ENCODE assay signal across 23 cellular contexts in the genomic region with DNA sequence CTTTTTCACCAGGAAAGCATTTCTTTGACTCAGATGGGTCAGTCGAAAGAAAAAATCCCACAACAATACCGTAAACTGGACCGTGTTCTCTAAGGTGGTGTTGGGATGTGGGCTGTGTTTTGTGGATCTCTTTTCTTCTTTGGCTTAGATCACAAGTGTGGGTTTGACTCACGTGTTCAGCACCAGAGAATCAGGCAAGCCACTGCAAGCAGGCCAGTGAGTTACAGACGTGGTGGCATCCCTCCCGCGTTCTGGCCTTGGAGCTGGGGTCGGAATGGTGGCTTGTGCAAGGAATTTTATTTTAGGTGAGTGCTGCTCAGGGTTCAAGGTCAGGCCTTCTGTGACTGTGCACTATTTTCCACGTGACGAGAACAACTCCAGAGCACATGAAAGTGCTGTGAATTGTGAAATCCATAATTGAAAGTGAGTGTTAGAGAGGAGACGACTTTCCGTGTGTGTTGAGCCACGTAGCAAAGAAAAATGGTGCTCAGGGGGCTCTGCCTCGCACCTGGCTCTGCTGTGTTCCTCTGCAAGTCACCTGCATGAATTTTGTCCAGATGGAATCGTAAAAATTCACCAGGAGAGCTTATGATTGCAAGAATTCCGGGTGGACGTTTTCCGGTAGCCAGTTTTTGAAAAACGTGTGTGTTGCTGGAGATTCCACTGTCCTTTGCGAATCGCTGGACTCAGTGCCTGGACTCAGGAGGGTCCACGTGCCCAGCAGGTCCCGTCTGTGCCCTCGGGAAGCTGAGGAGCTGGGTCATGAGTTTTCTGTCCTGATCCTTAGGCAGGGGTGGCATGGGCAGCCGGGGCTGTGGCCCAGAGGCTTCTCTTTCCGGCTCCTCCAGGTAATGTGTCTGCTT. TPM values are rescaled to one million over a fixed set of nuclear protein-coding genes. Genes with fewer than 3 reads are reported as not detected.
DNase-seq lines count a peak whose midpoint lies in the region; ATAC-seq and TF ChIP-seq lines count a peak whose summit lies in the region.
"Had no signal": no experiment of that assay in that cellular context is flagged by ENCODE, and none has a peak within 500 bp of the region (broad histone marks: within the 10 kb centered on the region; RNA-seq: fewer than 3 reads in every experiment).

No MANE protein-coding gene starts in this region.

- no peak for ATAC-seq in GM19395 (IDR thresholded peaks at IDR 0.05; ENCODE audit: unreplicated experiment)
- ATAC-seq: gastroesophageal sphincter; GM23338; right cardiac atrium; stimulated activated naive B cell treated with anti-CD40 and anti-IgM and Interleukin-4, amounts not matched to agents 10 μg/mL and 1 μg/mL and 100 μg/mL, for 72 hours had no signal

- peaks cover 8% of the 10 kb centered on the region in 2 donors for H3K36me3 Mint-ChIP-seq in CD14-positive monocyte
- H3K36me3 Mint-ChIP-seq: activated CD4-positive, alpha-beta memory T cell treated with anti-CD3 and anti-CD28 coated beads for 36 hours; CD8-positive, alpha-beta memory T cell; stimulated activated naive B cell treated with anti-CD40 and anti-IgM and Interleukin-4, amounts not matched to agents 10 μg/mL and 1 μg/mL and 100 μg/mL, for 72 hours had no signal

- peaks cover 19% of the 10 kb centered on the region for H3K4me1 Mint-ChIP-seq in CD14-positive monocyte
- H3K4me1 Mint-ChIP-seq: CD8-positive, alpha-beta memory T cell; IgD-negative memory B cell; stimulated activated naive B cell treated with anti-CD40 and anti-IgM and Interleukin-4, amounts not matched to agents 10 μg/mL and 1 μg/mL and 100 μg/mL, for 72 hours had no signal

- H3K36me3 ChIP-seq in SK-N-MC (ENCODE audit: insufficient read depth, low read length): peaks cover 15% of the 10 kb centered on the region
- H3K36me3 ChIP-seq: esophagus muscularis mucosa, gastroesophageal sphincter had no signal

- peak; percentile 34 for DNase-seq in CD14-positive monocyte (ENCODE audit: low spot score)
- no peak for DNase-seq in SK-N-MC (ENCODE audit: low read depth, low spot score)
- DNase-seq in iPS-NIHi11 (ENCODE audit: low spot score): peak; percentile 6
- DNase-seq in posterior cingulate gyrus: peak in 7 of 10 donors; percentile 2 to 82 (median 8)
- no peak for DNase-seq in GM20000 (ENCODE audit: low spot score)
- DNase-seq in activated CD4-positive, alpha-beta T cell treated with anti-CD3 and anti-CD28 coated beads for 48 hours: no peak
- DNase-seq in effector CD4-positive, alpha-beta T cell: no peak
- DNase-seq: activated CD4-positive, alpha-beta memory T cell treated with anti-CD3 and anti-CD28 coated beads for 36 hours; activated gamma-delta T cell treated with Interleukin-2 at 50 U/mL for 16 hours; CD8-positive, alpha-beta memory T cell; DMS53; GF-D8; NCI-H146; NCI-H526 treated with DMSO at 0.1 percent for 48 hours; stimulated activated naive B cell treated with anti-CD40 and anti-IgM and Interleukin-4, amounts not matched to agents 10 μg/mL and 1 μg/mL and 100 μg/mL, for 72 hours had no signal

- H3K27me3 Mint-ChIP-seq in CD14-positive monocyte (ENCODE audit: low read depth in 3 of 3): peaks cover 0 to 4% (median 0%) of the 10 kb centered on the region in 3 donors
- H3K27me3 Mint-ChIP-seq: activated CD4-positive, alpha-beta memory T cell treated with anti-CD3 and anti-CD28 coated beads for 36 hours; CD8-positive, alpha-beta memory T cell; IgD-negative memory B cell; stimulated activated naive B cell treated with anti-CD40 and anti-IgM and Interleukin-4, amounts not matched to agents 10 μg/mL and 1 μg/mL and 100 μg/mL, for 72 hours had no signal

- 0 out of 2 replicates have a peak, but pooled peaks cover 7% of the 10 kb centered on the region for H3K9me3 ChIP-seq in SK-N-MC (ENCODE audit: low read depth, low read length)
- H3K9me3 ChIP-seq: esophagus muscularis mucosa, gastroesophageal sphincter had no signal

- intact Hi-C loops in CD14-positive monocyte (cut with micrococcal nuclease) (loop anchor here in 1 of 2 donors (5.0 kb wide), 1 partner anchor 41 kb away; no protein-coding TSS in a partner anchor), posterior cingulate gyrus (cut with DNase I) (no loop called here)

- H3K9me3 Mint-ChIP-seq in CD14-positive monocyte: peaks cover 2 to 11% (median 4%) of the 10 kb centered on the region in 7 donors
- H3K9me3 Mint-ChIP-seq: CD8-positive, alpha-beta memory T cell; T-helper 1 cell treated with Interleukin-12 subunit alpha and Interleukin-12 subunit beta and Interleukin-4 antibody, amounts not matched to agents 30 μg/mL and 1 μg/mL, for 36 hours had no signal

- H3K4me3 Mint-ChIP-seq in CD14-positive monocyte: peak overlapping the region in 1 of 2 donors; percentile 16
- H3K4me3 Mint-ChIP-seq: activated CD4-positive, alpha-beta memory T cell treated with anti-CD3 and anti-CD28 coated beads for 36 hours; CD8-positive, alpha-beta memory T cell; GM23338; IgD-negative memory B cell; neural crest cell; stimulated activated naive B cell treated with anti-CD40 and anti-IgM and Interleukin-4, amounts not matched to agents 10 μg/mL and 1 μg/mL and 100 μg/mL, for 72 hours; T-helper 1 cell treated with Interleukin-12 subunit alpha and Interleukin-12 subunit beta and Interleukin-4 antibody, amounts not matched to agents 30 μg/mL and 1 μg/mL, for 36 hours had no signal

- no peak overlapping the region for H3K27ac Mint-ChIP-seq in CD14-positive monocyte
- H3K27ac Mint-ChIP-seq: activated CD4-positive, alpha-beta memory T cell treated with anti-CD3 and anti-CD28 coated beads for 36 hours; GM23338; IgD-negative memory B cell; stimulated activated naive B cell treated with anti-CD40 and anti-IgM and Interleukin-4, amounts not matched to agents 10 μg/mL and 1 μg/mL and 100 μg/mL, for 72 hours; T-helper 1 cell treated with Interleukin-12 subunit alpha and Interleukin-12 subunit beta and Interleukin-4 antibody, amounts not matched to agents 30 μg/mL and 1 μg/mL, for 36 hours had no signal

- peak overlapping the region; percentile 66 for H3K4me3 ChIP-seq in SK-N-MC
- H3K4me3 ChIP-seq: esophagus muscularis mucosa, gastroesophageal sphincter, GM23338 had no signal

- H3K27ac ChIP-seq in SK-N-MC: peak overlapping the region; percentile 96
- H3K27ac ChIP-seq: esophagus muscularis mucosa, gastroesophageal sphincter had no signal

- peak overlapping the region; percentile 44 for H3K9ac ChIP-seq in SK-N-MC (ENCODE audit: insufficient read length)

- TF ChIP-seq CTCF in CD14-positive monocyte (IDR thresholded peaks at IDR 0.05) (no peak), GM20000 (IDR thresholded peaks at IDR 0.05; ENCODE audit: extremely low read depth, missing control alignments) (no peak)

RNA-seq across cellular contexts. Expression of gene HGFAC, which starts 33.6 kb away (rescaled TPM):
- polyA plus RNA-seq in CD14-positive monocyte: not detected
- polyA plus RNA-seq: CD8-positive, alpha-beta memory T cell; GM23338; IgD-negative memory B cell had no signal

RNA-seq across cellular contexts. Expression of gene DOK7, which starts 54.9 kb away (rescaled TPM):
- not detected for polyA plus RNA-seq in CD14-positive monocyte
- polyA plus RNA-seq: CD8-positive, alpha-beta memory T cell had no signal

Comparison
In these comparisons a context has a peak if more than half of its experiments do, and no peak if none do; other contexts are left out.
1. DNase-seq: peak in CD14-positive monocyte (single experiment), iPS-NIHi11 (single experiment) and posterior cingulate gyrus (7 of 10); none in SK-N-MC (single experiment), GM20000 (single experiment), activated CD4-positive, alpha-beta T cell treated with anti-CD3 and anti-CD28 coated beads for 48 hours (single experiment) and effector CD4-positive, alpha-beta T cell (single experiment).